Comparison of ENCODE assay signal across 16 cellular contexts in the genomic region with DNA sequence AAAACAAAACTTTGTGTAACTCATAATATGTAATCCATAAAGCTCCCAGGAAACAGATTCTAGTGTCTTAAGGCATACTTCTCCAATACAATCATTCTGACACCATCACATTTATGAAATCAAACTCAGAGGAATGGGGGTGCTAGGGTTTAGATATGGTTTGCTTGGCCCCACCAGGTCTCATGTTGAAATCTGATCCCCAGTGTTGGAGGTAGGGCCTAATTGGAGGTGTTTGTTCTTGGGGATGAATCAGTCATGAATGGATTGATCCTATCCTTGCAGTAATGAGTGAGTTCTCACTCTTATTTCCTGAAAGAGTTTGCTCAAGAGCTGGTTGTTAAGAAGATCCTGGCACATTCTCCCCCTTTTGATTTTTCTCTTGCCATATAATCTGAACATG.
A peak's percentile ranks its signal among the peaks of the same experiment; 100 is the strongest.
DNase-seq lines count a peak whose midpoint lies in the region; FAIRE-seq and TF ChIP-seq lines count a peak whose summit lies in the region.
"Had no signal": no experiment of that assay in that cellular context is flagged by ENCODE, and none has a peak within 500 bp of the region (broad histone marks: within the 10 kb centered on the region; RNA-seq: fewer than 3 reads in every experiment).

No MANE protein-coding gene starts in this region.

- peak; percentile 37 for FAIRE-seq in astrocyte (lab: Jason Lieb, UNC)

- intact Hi-C loops in activated T-helper 1 cell treated with anti-CD3 and anti-CD28 coated beads, Interleukin-12 subunit alpha, Interleukin-12 subunit beta, Interleukin-2, Interleukin-4 antibody, amounts not matched to agents 30 ng/mL and 10 ng/mL and 1 ng/mL, durations not matched to agents 14 hours and 24 hours and 36 hours (cut with micrococcal nuclease), result no loop called here

- no peaks in the 10 kb centered on the region for H3K27me3 Mint-ChIP-seq in astrocyte (ENCODE audit: low read depth, unreplicated experiment)
- no peaks in the 10 kb centered on the region for H3K27me3 Mint-ChIP-seq in activated T-helper 1 cell treated with anti-CD3 and anti-CD28 coated beads, Interleukin-12 subunit alpha, Interleukin-12 subunit beta, Interleukin-2, Interleukin-4 antibody, amounts not matched to agents 30 ng/mL and 10 ng/mL and 1 ng/mL, durations not matched to agents 14 hours and 24 hours and 36 hours (ENCODE audit: insufficient read depth)

- H3K27me3 ChIP-seq in astrocyte (ENCODE audit: insufficient read depth, low read length) (no peaks in the 10 kb centered on the region), tibial nerve (no peaks in the 10 kb centered on the region)
- H3K27me3 ChIP-seq: SJCRH30 had no signal

- TF ChIP-seq CTCF in astrocyte (IDR thresholded peaks at IDR 0.05; ENCODE audit: insufficient read depth, low read depth, low read length) (no peak), tibial nerve (IDR thresholded peaks at IDR 0.05) (no peak)

- no peaks in the 10 kb centered on the region for H4K20me1 ChIP-seq in astrocyte (ENCODE audit: insufficient read depth, low read length)

- H3K4me3 Mint-ChIP-seq in astrocyte (ENCODE audit: unreplicated experiment), result peak overlapping the region; percentile 41
- H3K4me3 Mint-ChIP-seq in activated T-helper 1 cell treated with anti-CD3 and anti-CD28 coated beads, Interleukin-12 subunit alpha, Interleukin-12 subunit beta, Interleukin-2, Interleukin-4 antibody, amounts not matched to agents 30 ng/mL and 10 ng/mL and 1 ng/mL, durations not matched to agents 14 hours and 24 hours and 36 hours, result no peak overlapping the region
- H3K4me3 Mint-ChIP-seq: CD14-positive monocyte had no signal

- no peaks in the 10 kb centered on the region for H3K79me2 ChIP-seq in astrocyte (ENCODE audit: insufficient read depth, low read length)

- no peak overlapping the region for H3K9ac ChIP-seq in astrocyte (ENCODE audit: low read length)

- no peak for TF ChIP-seq EP300 in tibial nerve (IDR thresholded peaks at IDR 0.05)

- H3K36me3 ChIP-seq in astrocyte (ENCODE audit: insufficient read depth, low read length) (no peaks in the 10 kb centered on the region), tibial nerve (no peaks in the 10 kb centered on the region)
- H3K36me3 ChIP-seq: HAP-1, SJCRH30 had no signal

- H3K4me1 Mint-ChIP-seq in astrocyte (ENCODE audit: low read depth, unreplicated experiment), result peaks cover 36% of the 10 kb centered on the region
- peaks cover 11% of the 10 kb centered on the region for H3K4me1 Mint-ChIP-seq in activated T-helper 1 cell treated with anti-CD3 and anti-CD28 coated beads, Interleukin-12 subunit alpha, Interleukin-12 subunit beta, Interleukin-2, Interleukin-4 antibody, amounts not matched to agents 30 ng/mL and 10 ng/mL and 1 ng/mL, durations not matched to agents 14 hours and 24 hours and 36 hours (ENCODE audit: low read depth)
- H3K4me1 Mint-ChIP-seq: CD14-positive monocyte had no signal

- H3K4me1 ChIP-seq in astrocyte (ENCODE audit: insufficient read depth, low read length) (peaks cover 40% of the 10 kb centered on the region), tibial nerve (peaks cover 0 to 20% (median 8%) of the 10 kb centered on the region in 4 donors)
- H3K4me1 ChIP-seq: HAP-1 had no signal

- H3K27ac ChIP-seq in astrocyte (ENCODE audit: low read depth, low read length) (no peak overlapping the region), tibial nerve (no peak overlapping the region)
- H3K27ac ChIP-seq: SJCRH30 had no signal

- peaks cover 1% of the 10 kb centered on the region for H3K9me3 Mint-ChIP-seq in astrocyte (ENCODE audit: unreplicated experiment)
- peaks cover 16% of the 10 kb centered on the region for H3K9me3 Mint-ChIP-seq in activated T-helper 1 cell treated with anti-CD3 and anti-CD28 coated beads, Interleukin-12 subunit alpha, Interleukin-12 subunit beta, Interleukin-2, Interleukin-4 antibody, amounts not matched to agents 30 ng/mL and 10 ng/mL and 1 ng/mL, durations not matched to agents 14 hours and 24 hours and 36 hours

- TF ChIP-seq POLR2A in tibial nerve (IDR thresholded peaks at IDR 0.05), result no peak

- H3K4me3 ChIP-seq in astrocyte (ENCODE audit: insufficient read depth, low read depth, low read length), result no peak overlapping the region
- no peak overlapping the region for H3K4me3 ChIP-seq in tibial nerve
- H3K4me3 ChIP-seq: HAP-1, SJCRH30 had no signal

- no peaks in the 10 kb centered on the region for H3K36me3 Mint-ChIP-seq in astrocyte (ENCODE audit: low read depth, unreplicated experiment)
- H3K36me3 Mint-ChIP-seq in activated T-helper 1 cell treated with anti-CD3 and anti-CD28 coated beads, Interleukin-12 subunit alpha, Interleukin-12 subunit beta, Interleukin-2, Interleukin-4 antibody, amounts not matched to agents 30 ng/mL and 10 ng/mL and 1 ng/mL, durations not matched to agents 14 hours and 24 hours and 36 hours (ENCODE audit: low read depth), result peaks cover 5% of the 10 kb centered on the region
- H3K36me3 Mint-ChIP-seq: CD14-positive monocyte had no signal

- DNase-seq in HK-2 (ENCODE audit: unreplicated experiment), result peak; percentile 5
- DNase-seq in astrocyte (ENCODE audit: low read depth), result no peak
- DNase-seq in glomerular visceral epithelial cell (ENCODE audit: extremely low spot score), result peak; percentile 24
- peak; percentile 58 for DNase-seq in renal cortical epithelial cell (ENCODE audit: low read depth)
- DNase-seq in activated T-helper 1 cell treated with anti-CD3 and anti-CD28 coated beads, Interleukin-12 subunit alpha, Interleukin-12 subunit beta, Interleukin-2, Interleukin-4 antibody, amounts not matched to agents 30 ng/mL and 10 ng/mL and 1 ng/mL, durations not matched to agents 14 hours and 24 hours and 36 hours (ENCODE audit: low spot score), result no peak
- no peak for DNase-seq in NCI-H1417 treated with DMSO at 0.1 percent for 48 hours (lab: John Stamatoyannopoulos, UW)
- DNase-seq in tibial nerve (ENCODE audit: low spot score in 2 of 2), result no peak
- DNase-seq: GDM1, KBM-7, NCI-H1105 treated with DMSO at 0.1 percent for 48 hours, NCI-H1694 treated with DMSO at 0.1 percent for 48 hours, NCI-H2227 treated with DMSO at 0.1 percent for 48 hours, NCI-H524, SJCRH30 had no signal

- H3K4me2 ChIP-seq in astrocyte (ENCODE audit: low read length), result no peak overlapping the region

- peak overlapping the region; percentile 48 for H3K27ac Mint-ChIP-seq in astrocyte (ENCODE audit: unreplicated experiment)
- H3K27ac Mint-ChIP-seq in activated T-helper 1 cell treated with anti-CD3 and anti-CD28 coated beads, Interleukin-12 subunit alpha, Interleukin-12 subunit beta, Interleukin-2, Interleukin-4 antibody, amounts not matched to agents 30 ng/mL and 10 ng/mL and 1 ng/mL, durations not matched to agents 14 hours and 24 hours and 36 hours, result no peak overlapping the region

- H3K9me3 ChIP-seq in astrocyte (ENCODE audit: insufficient read depth, low read depth, low read length) (no peaks in the 10 kb centered on the region), tibial nerve (no peaks in the 10 kb centered on the region)
- H3K9me3 ChIP-seq: HAP-1, SJCRH30 had no signal

- H2AFZ ChIP-seq in astrocyte (ENCODE audit: low read depth, low read length), result no peak overlapping the region

Comparison
In these comparisons a context has a peak if more than half of its experiments do, and no peak if none do; other contexts are left out.
1. DNase-seq: peak in HK-2 (single experiment), glomerular visceral epithelial cell (single experiment) and renal cortical epithelial cell (single experiment); none in astrocyte (single experiment), activated T-helper 1 cell treated with anti-CD3 and anti-CD28 coated beads, Interleukin-12 subunit alpha, Interleukin-12 subunit beta, Interleukin-2, Interleukin-4 antibody, amounts not matched to agents 30 ng/mL and 10 ng/mL and 1 ng/mL, durations not matched to agents 14 hours and 24 hours and 36 hours (single experiment), NCI-H1417 treated with DMSO at 0.1 percent for 48 hours (single experiment) and tibial nerve (0 of 2).